Comparison of ENCODE assay signal across 9 cellular contexts in the genomic region with DNA sequence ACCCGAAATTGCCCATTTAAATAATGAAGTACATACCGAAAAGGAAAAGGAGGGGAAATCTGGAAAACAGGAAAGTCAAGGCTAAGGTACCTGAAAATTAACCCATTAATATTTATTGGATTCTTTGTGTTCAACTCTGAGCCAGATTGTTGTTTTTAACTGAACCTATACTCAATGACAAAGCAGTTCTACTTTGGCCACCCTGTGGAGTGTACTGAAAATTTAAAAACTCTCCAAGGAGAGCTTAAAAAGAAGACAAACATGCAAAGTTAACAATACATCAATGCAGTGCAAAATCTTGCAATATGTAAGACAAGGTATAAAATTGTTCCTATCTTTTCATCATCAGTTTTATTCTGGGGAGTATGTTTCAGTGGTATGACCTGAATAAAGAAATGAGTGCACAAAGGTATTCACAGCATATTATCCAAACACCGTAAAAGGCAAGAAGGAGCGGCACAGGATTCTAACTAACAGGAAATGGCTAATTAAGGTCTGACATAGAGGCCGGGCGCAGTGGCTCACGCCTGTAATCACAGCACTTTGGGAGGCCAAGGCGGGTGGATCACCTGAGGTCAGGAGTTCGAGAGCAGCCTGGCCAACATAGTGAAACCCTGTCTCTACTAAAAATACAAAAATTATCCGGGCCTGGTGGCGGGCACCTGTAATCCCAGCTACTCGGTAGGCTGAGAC. TPM values are rescaled to one million over a fixed set of nuclear protein-coding genes. Genes with fewer than 3 reads are reported as not detected.
DNase-seq lines count a peak whose midpoint lies in the region; ATAC-seq and TF ChIP-seq lines count a peak whose summit lies in the region.
"Had no signal": no experiment of that assay in that cellular context is flagged by ENCODE, and none has a peak within 500 bp of the region (broad histone marks: within the 10 kb centered on the region; RNA-seq: fewer than 3 reads in every experiment).

No MANE protein-coding gene starts in this region.

- no peak for TF ChIP-seq CTCF in nephron (IDR thresholded peaks at IDR 0.05; ENCODE audit: unreplicated experiment in 3 of 3)
- TF ChIP-seq CTCF in HFFc6 (IDR thresholded peaks at IDR 0.05), result no peak

- H3K9me3 Mint-ChIP-seq in stimulated activated naive CD8-positive, alpha-beta T cell treated with anti-CD3 and anti-CD28 coated beads, Interleukin-15, Interleukin-2, amounts not matched to agents 100 ng/mL and 50 ng/mL, for 24 hours, result peaks cover 7% of the 10 kb centered on the region
- H3K9me3 Mint-ChIP-seq in nephron, result peaks cover 6% of the 10 kb centered on the region
- peaks cover 12% of the 10 kb centered on the region for H3K9me3 Mint-ChIP-seq in HFFc6

- DNase-seq in stimulated activated naive CD8-positive, alpha-beta T cell treated with anti-CD3 and anti-CD28 coated beads, Interleukin-15, Interleukin-2, amounts not matched to agents 100 U/mL and 50 U/mL, for 24 hours, result no peak
- DNase-seq in NCI-H187 treated with DMSO at 0.1 percent for 48 hours (lab: John Stamatoyannopoulos, UW), result no peak
- no peak for DNase-seq in NCI-H526 (lab: John Stamatoyannopoulos, UW)
- DNase-seq in HFFc6, result no peak

- peaks cover 78% of the 10 kb centered on the region for H3K4me1 Mint-ChIP-seq in stimulated activated naive CD8-positive, alpha-beta T cell treated with anti-CD3 and anti-CD28 coated beads, Interleukin-15, Interleukin-2, amounts not matched to agents 100 ng/mL and 50 ng/mL, for 24 hours (ENCODE audit: low read depth)
- H3K4me1 Mint-ChIP-seq in nephron, result peaks cover 7% of the 10 kb centered on the region
- peaks cover 9% of the 10 kb centered on the region for H3K4me1 Mint-ChIP-seq in HFFc6 (ENCODE audit: low read depth)

- peak overlapping the region; percentile 56 for H3K4me3 ChIP-seq in ectodermal cell (ENCODE audit: insufficient read depth, low read depth, low read length)

- H3K27ac Mint-ChIP-seq in stimulated activated naive CD8-positive, alpha-beta T cell treated with anti-CD3 and anti-CD28 coated beads, Interleukin-15, Interleukin-2, amounts not matched to agents 100 ng/mL and 50 ng/mL, for 24 hours, result peak overlapping the region; percentile 78
- no peak overlapping the region for H3K27ac Mint-ChIP-seq in nephron
- no peak overlapping the region for H3K27ac Mint-ChIP-seq in HFFc6

- ATAC-seq in stimulated activated naive CD8-positive, alpha-beta T cell treated with anti-CD3 and anti-CD28 coated beads, Interleukin-15, Interleukin-2, amounts not matched to agents 100 U/mL and 50 U/mL, for 24 hours, result no peak
- ATAC-seq in HG03175 (IDR thresholded peaks at IDR 0.05; ENCODE audit: unreplicated experiment), result no peak

- WGBS in ectodermal cell, 2 experiments, result 33 to 34% methylated on average over 12 of the region's 12 CpGs

- H3K36me3 Mint-ChIP-seq in stimulated activated naive CD8-positive, alpha-beta T cell treated with anti-CD3 and anti-CD28 coated beads, Interleukin-15, Interleukin-2, amounts not matched to agents 100 ng/mL and 50 ng/mL, for 24 hours (ENCODE audit: low read depth), result peaks cover 8% of the 10 kb centered on the region
- H3K36me3 Mint-ChIP-seq in nephron (ENCODE audit: low read depth) (peaks cover 4% of the 10 kb centered on the region), HFFc6 (ENCODE audit: low read depth) (peaks cover 8% of the 10 kb centered on the region)

- H3K36me3 ChIP-seq in ectodermal cell (ENCODE audit: control insufficient read depth, insufficient read depth, low read length), result no peaks in the 10 kb centered on the region
- H3K36me3 ChIP-seq: adrenal gland had no signal

- peak overlapping the region; percentile 90 for H3K4me3 Mint-ChIP-seq in stimulated activated naive CD8-positive, alpha-beta T cell treated with anti-CD3 and anti-CD28 coated beads, Interleukin-15, Interleukin-2, amounts not matched to agents 100 ng/mL and 50 ng/mL, for 24 hours
- H3K4me3 Mint-ChIP-seq in nephron (peak overlapping the region; percentile 75 to 81 (median 81)), HFFc6 (no peak overlapping the region)

- peaks cover 3% of the 10 kb centered on the region for H3K27me3 Mint-ChIP-seq in stimulated activated naive CD8-positive, alpha-beta T cell treated with anti-CD3 and anti-CD28 coated beads, Interleukin-15, Interleukin-2, amounts not matched to agents 100 ng/mL and 50 ng/mL, for 24 hours
- H3K27me3 Mint-ChIP-seq in nephron (ENCODE audit: low read depth) (peaks cover 97% of the 10 kb centered on the region), HFFc6 (ENCODE audit: insufficient read depth) (peaks cover 29% of the 10 kb centered on the region)

- H3K4me1 ChIP-seq in ectodermal cell (ENCODE audit: control insufficient read depth, insufficient read depth, low read length), result peaks cover 18% of the 10 kb centered on the region

- no peaks in the 10 kb centered on the region for H3K27me3 ChIP-seq in ectodermal cell (ENCODE audit: control insufficient read depth, insufficient read depth, low read length, poor library complexity, severe bottlenecking)
- H3K27me3 ChIP-seq: adrenal gland had no signal

- no peak overlapping the region for H3K27ac ChIP-seq in ectodermal cell (ENCODE audit: insufficient read depth, low read depth, low read length, poor library complexity, severe bottlenecking)

- H3K9me3 ChIP-seq in ectodermal cell (ENCODE audit: control insufficient read depth, low read length), result no peaks in the 10 kb centered on the region
- H3K9me3 ChIP-seq: adrenal gland had no signal

RNA-seq across cellular contexts. Expression of gene USP44, which starts 1.7 kb away (rescaled TPM):
- 46.0 TPM for polyA plus RNA-seq in ectodermal cell (2013, experiment 1 of 4)
- 43.1 TPM for polyA plus RNA-seq in ectodermal cell (2013, experiment 2 of 4)
- 35.6 TPM for polyA plus RNA-seq in ectodermal cell (2013, experiment 3 of 4)
- 40.3 TPM for polyA plus RNA-seq in ectodermal cell (2013, experiment 4 of 4)
- total RNA-seq in HFFc6 (2021; fragmentation: NEBNext Ultra II Directional; extraction: Animal tissue kit (Norgen Biotek cat#: 25700)), result not detected
